Comparison of ENCODE assay signal across 8 cellular contexts in genomic region chr6:129767776-129768490, GRCh38. TPM values are rescaled to one million over a fixed set of nuclear protein-coding genes. Genes with fewer than 3 reads are reported as not detected.
DNase-seq lines count a peak whose midpoint lies in the region; ATAC-seq and TF ChIP-seq lines count a peak whose summit lies in the region.

No MANE protein-coding gene starts in this region.

- no peaks in the 10 kb centered on the region for H3K9me3 Mint-ChIP-seq in Caco-2 (ENCODE audit: unreplicated experiment)
- H3K9me3 Mint-ChIP-seq in neural progenitor cell: peaks cover 3% of the 10 kb centered on the region

- BruUV-seq in Caco-2 (replicated peaks; lab: Mats Ljungman, UMichigan): no TSS peak

- peak overlapping the region; percentile 55 for H3K4me3 ChIP-seq in Caco-2 (ENCODE audit: low read depth, low read length)
- H3K4me3 ChIP-seq in KMS-11 (IDR thresholded peaks at IDR 0.05; ENCODE audit: insufficient read depth, low read depth, low read length): peak overlapping the region; percentile 55
- H3K4me3 ChIP-seq in coronary artery: peak overlapping the region; percentile 71
- H3K4me3 ChIP-seq in neural progenitor cell: peak overlapping the region; percentile 45

- peak overlapping the region; percentile 87 for H3K4me3 Mint-ChIP-seq in Caco-2 (ENCODE audit: unreplicated experiment)
- peak overlapping the region; percentile 81 for H3K4me3 Mint-ChIP-seq in neural progenitor cell

- DNase-seq in Caco-2 (no peak), coronary artery (ENCODE audit: low spot score) (no peak), neural progenitor cell (ENCODE audit: low spot score) (peak; percentile 27), HK-2 (ENCODE audit: unreplicated experiment) (no peak), NCI-H2107 (lab: John Stamatoyannopoulos, UW) (no peak), amygdala (lab: John Stamatoyannopoulos, UW) (no peak)

- H3K79me2 ChIP-seq in KMS-11 (ENCODE audit: insufficient read depth, low read depth) (no peaks in the 10 kb centered on the region), neural progenitor cell (ENCODE audit: low read depth) (no peaks in the 10 kb centered on the region)

- peaks cover 11% of the 10 kb centered on the region for H3K4me1 ChIP-seq in Caco-2
- peaks cover 17% of the 10 kb centered on the region for H3K4me1 ChIP-seq in KMS-11 (ENCODE audit: low read depth, poor library complexity, severe bottlenecking)
- H3K4me1 ChIP-seq in neural progenitor cell: peaks cover 12% of the 10 kb centered on the region

- H3K27me3 Mint-ChIP-seq in Caco-2 (ENCODE audit: insufficient read depth, unreplicated experiment) (no peaks in the 10 kb centered on the region), neural progenitor cell (ENCODE audit: insufficient read depth, low read depth) (peaks cover 6% of the 10 kb centered on the region)

- H3K4me1 Mint-ChIP-seq in Caco-2 (ENCODE audit: low read depth, unreplicated experiment): no peaks in the 10 kb centered on the region
- H3K4me1 Mint-ChIP-seq in neural progenitor cell: peaks cover 20% of the 10 kb centered on the region

- TF ChIP-seq CTCF in Caco-2 (IDR thresholded peaks at IDR 0.05; ENCODE audit: insufficient read depth in 1 of 2, low read depth in 1 of 2, low read length in 1 of 2, severe bottlenecking in 1 of 2, unreplicated experiment in 1 of 2) (no peak), KMS-11 (conservative IDR thresholded peaks at IDR 0.05; ENCODE audit: low read depth, low read length) (no peak), coronary artery (IDR thresholded peaks at IDR 0.05) (no peak), neural progenitor cell (IDR thresholded peaks at IDR 0.05) (no peak)

- no peaks in the 10 kb centered on the region for H3K27me3 ChIP-seq in Caco-2 (replicated peaks; ENCODE audit: control insufficient read depth, insufficient read depth, low read length)
- no peaks in the 10 kb centered on the region for H3K27me3 ChIP-seq in KMS-11 (ENCODE audit: insufficient read depth, low read depth)
- peaks cover 35% of the 10 kb centered on the region for H3K27me3 ChIP-seq in neural progenitor cell

- H3K4me2 ChIP-seq in KMS-11 (peak overlapping the region; percentile 83), neural progenitor cell (peak overlapping the region; percentile 81)

- ATAC-seq in GM18498 (IDR thresholded peaks at IDR 0.05; ENCODE audit: unreplicated experiment): no peak

- peaks cover 11% of the 10 kb centered on the region for H3F3A ChIP-seq in neural progenitor cell (ENCODE audit: low read depth)

- intact Hi-C loops in Caco-2 (cut with micrococcal nuclease; ENCODE audit: unreplicated experiment): loop anchor here (5.0 kb wide), 1 partner anchor 169 kb away; no protein-coding TSS in a partner anchor

- H3K9ac ChIP-seq in KMS-11 (peak overlapping the region; percentile 12; the same call in 1 of the 2 replicates), neural progenitor cell (no peak overlapping the region)

- H3K27ac Mint-ChIP-seq in Caco-2 (ENCODE audit: unreplicated experiment): no peak overlapping the region
- no peak overlapping the region for H3K27ac Mint-ChIP-seq in neural progenitor cell

- CTCF ChIA-PET in Caco-2 (lab: Charles Lee): no interaction called here

- H3K36me3 ChIP-seq in Caco-2 (ENCODE audit: control insufficient read depth, insufficient read depth, low read length) (no peaks in the 10 kb centered on the region), KMS-11 (ENCODE audit: insufficient read depth) (no peaks in the 10 kb centered on the region), neural progenitor cell (no peaks in the 10 kb centered on the region)

- H4K20me1 ChIP-seq in KMS-11 (ENCODE audit: insufficient read depth) (no peaks in the 10 kb centered on the region), neural progenitor cell (ENCODE audit: low read depth) (no peaks in the 10 kb centered on the region)

- H2AFZ ChIP-seq in KMS-11 (ENCODE audit: low read depth) (peak overlapping the region; percentile 84), neural progenitor cell (replicated peaks) (peak overlapping the region; percentile 54)

- no peaks in the 10 kb centered on the region for H3K9me3 ChIP-seq in Caco-2
- no peaks in the 10 kb centered on the region for H3K9me3 ChIP-seq in neural progenitor cell (ENCODE audit: low read depth)

- H3K36me3 Mint-ChIP-seq in Caco-2 (ENCODE audit: insufficient read depth, unreplicated experiment): no peaks in the 10 kb centered on the region
- H3K36me3 Mint-ChIP-seq in neural progenitor cell: no peaks in the 10 kb centered on the region

- POLR2A ChIA-PET in Caco-2 (lab: Charles Lee): no interaction called here

- H3K27ac ChIP-seq in KMS-11 (peak overlapping the region; percentile 29; the same call in 1 of the 2 replicates), coronary artery (no peak overlapping the region), neural progenitor cell (no peak overlapping the region)

RNA-seq across cellular contexts. Expression of gene ARHGAP18, which starts 58.0 kb away (rescaled TPM):
- total RNA-seq in Caco-2 (2022) (15.0 and 15.6 TPM in 2 replicates), neural progenitor cell (ENCODE audit: low replicate concordance) (3.1 and 3.9 TPM in 2 replicates)
